8 cellular contexts compared by ENCODE assay signal in the genomic region with DNA sequence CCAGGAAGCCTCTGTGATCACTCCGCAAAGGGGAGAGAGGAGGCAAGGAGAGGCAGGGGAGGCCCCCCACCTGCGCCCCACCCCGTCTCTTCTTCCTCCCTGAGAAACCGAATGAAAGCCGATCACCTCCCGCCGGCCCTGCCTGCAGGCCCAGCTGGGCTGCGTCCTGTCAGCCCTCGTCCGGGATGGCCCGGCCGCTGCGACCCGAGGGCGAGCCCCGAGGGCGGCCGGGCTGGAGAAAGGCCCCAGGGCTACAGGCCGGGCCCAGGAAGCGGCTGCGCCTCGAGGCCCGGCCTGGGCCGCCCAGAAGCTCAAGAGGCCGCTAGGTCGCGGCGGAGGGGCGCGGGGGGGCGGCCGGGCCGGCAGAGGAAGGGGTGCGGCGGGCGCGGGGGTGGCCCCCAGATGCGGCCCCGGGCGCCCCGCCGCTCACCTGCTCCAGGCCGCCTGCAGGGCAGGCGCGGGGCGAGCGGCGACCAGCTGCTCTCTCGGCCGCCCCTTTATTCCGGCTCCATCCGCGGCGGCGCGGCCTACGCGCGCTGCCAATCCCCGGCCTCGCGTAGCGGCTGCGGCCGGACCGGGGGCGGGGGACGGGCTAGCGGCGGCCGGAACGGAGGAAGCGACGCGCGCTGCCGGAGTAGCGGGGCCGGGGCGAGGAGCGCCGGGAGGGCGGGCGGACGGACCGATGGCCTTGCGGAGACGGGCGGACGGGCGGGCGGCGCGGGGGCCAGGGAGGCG. TPM values are rescaled to one million over a fixed set of nuclear protein-coding genes. Genes with fewer than 3 reads are reported as not detected.
A peak's percentile ranks its signal among the peaks of the same experiment; 100 is the strongest.
DNase-seq lines count a peak whose midpoint lies in the region; ATAC-seq and TF ChIP-seq lines count a peak whose summit lies in the region.

A gene (minus strand): TSS at position 702 of the 735 bp plus-strand sequence. CDS start 2,407 bp downstream, outside the sequence.

- intact Hi-C loops in Calu3 (cut with micrococcal nuclease; ENCODE audit: unreplicated experiment) = loop anchor here (1.0 to 10.0 kb wide), 3 partner anchors 101 to 245 kb away; no protein-coding TSS in a partner anchor

- H3K4me1 Mint-ChIP-seq in Calu3 (ENCODE audit: low read depth, unreplicated experiment) = peaks cover 30% of the 10 kb centered on the region
- peaks cover 65% of the 10 kb centered on the region for H3K4me1 Mint-ChIP-seq in activated naive CD4-positive, alpha-beta T cell treated with anti-CD3 and anti-CD28 coated beads, Interleukin-2, amount 50 U/mL, for 24 hours

- peak within 1 kb of the TSS; percentile 98 for H3K4me3 Mint-ChIP-seq in Calu3 (ENCODE audit: low read depth, unreplicated experiment)
- peak within 1 kb of the TSS; percentile 93 for H3K4me3 Mint-ChIP-seq in activated naive CD4-positive, alpha-beta T cell treated with anti-CD3 and anti-CD28 coated beads, Interleukin-2, amount 50 U/mL, for 24 hours

- H3K4me1 ChIP-seq in iPS DF 6.9 (ENCODE audit: control insufficient read depth, insufficient read depth, low read length) = peaks cover 2% of the 10 kb centered on the region; the same call in 1 of the 2 replicates

- no peak for DNase-seq in Calu3
- DNase-seq in HT-29 (ENCODE audit: low spot score) = peak; percentile 30
- no peak for DNase-seq in iPS DF 6.9 (ENCODE audit: low read depth, low spot score)
- no peak for DNase-seq in skeletal muscle cell (ENCODE audit: low read depth)
- no peak for DNase-seq in NCI-H510A treated with DMSO at 0.1 percent for 48 hours (lab: John Stamatoyannopoulos, UW)
- no peak for DNase-seq in OCI-M1 (lab: John Stamatoyannopoulos, UW)

- no peaks in the 10 kb centered on the region for H3K27me3 Mint-ChIP-seq in Calu3 (ENCODE audit: unreplicated experiment)
- H3K27me3 Mint-ChIP-seq in activated naive CD4-positive, alpha-beta T cell treated with anti-CD3 and anti-CD28 coated beads, Interleukin-2, amount 50 U/mL, for 24 hours = no peaks in the 10 kb centered on the region

- no peaks in the 10 kb centered on the region for H3K9me3 ChIP-seq in iPS DF 6.9 (ENCODE audit: control insufficient read depth, insufficient read depth, low read length)

- peaks cover 58% of the 10 kb centered on the region for H3K36me3 Mint-ChIP-seq in Calu3 (ENCODE audit: insufficient read depth, unreplicated experiment)
- peaks cover 8% of the 10 kb centered on the region for H3K36me3 Mint-ChIP-seq in activated naive CD4-positive, alpha-beta T cell treated with anti-CD3 and anti-CD28 coated beads, Interleukin-2, amount 50 U/mL, for 24 hours

- no TSS peak for BruUV-seq in Calu3 (replicated peaks; lab: Mats Ljungman, UMichigan)

- H3K4me3 ChIP-seq in iPS DF 6.9 (ENCODE audit: low read length) (peak within 1 kb of the TSS; percentile 86), skeletal muscle cell (ENCODE audit: low read depth, low read length) (peak within 1 kb of the TSS; percentile 74)

- CTCF ChIA-PET in Calu3 (lab: Charles Lee) = interaction anchor here (0.6 to 1.5 kb wide), 3 partner anchors 100 to 424 kb away, joined by 3 to 7 read pairs (median 3); no protein-coding TSS in a partner anchor

- peak within 1 kb of the TSS; percentile 76 for H3K27ac Mint-ChIP-seq in Calu3 (ENCODE audit: unreplicated experiment)
- H3K27ac Mint-ChIP-seq in activated naive CD4-positive, alpha-beta T cell treated with anti-CD3 and anti-CD28 coated beads, Interleukin-2, amount 50 U/mL, for 24 hours = peak within 1 kb of the TSS; percentile 88

- H3K36me3 ChIP-seq in iPS DF 6.9 (ENCODE audit: control insufficient read depth, insufficient read depth, low read length) = peaks cover 19% of the 10 kb centered on the region

- no peak within 1 kb of the TSS for H3K27ac ChIP-seq in iPS DF 6.9 (ENCODE audit: low read length)

- H3K27me3 ChIP-seq in iPS DF 6.9 (ENCODE audit: control insufficient read depth, insufficient read depth, low read length) = no peaks in the 10 kb centered on the region

- TF ChIP-seq CTCF in Calu3 (IDR thresholded peaks at IDR 0.05; ENCODE audit: unreplicated experiment) = no peak

- ATAC-seq in GM21360 (IDR thresholded peaks at IDR 0.05; ENCODE audit: unreplicated experiment) = peak; percentile 10

- H3K9me3 Mint-ChIP-seq in Calu3 (ENCODE audit: low read depth, unreplicated experiment) = no peaks in the 10 kb centered on the region
- H3K9me3 Mint-ChIP-seq in activated naive CD4-positive, alpha-beta T cell treated with anti-CD3 and anti-CD28 coated beads, Interleukin-2, amount 50 U/mL, for 24 hours = no peaks in the 10 kb centered on the region

- no CpG with 5 or more reads among the region's 95 CpGs for WGBS in iPS DF 6.9 (ENCODE audit: insufficient coverage, insufficient read length)

RNA-seq across cellular contexts. Expression of the gene that starts here (rescaled TPM):
- total RNA-seq in Calu3 (2022) = 10.0 and 10.2 TPM in 2 replicates
- 1.5 and 2.0 TPM in 2 replicates for total RNA-seq in HT-29 (2014; rRNA removed; shearing (Covaris generic))
